ENCODE assay signal across 14 cellular contexts in the genomic region with DNA sequence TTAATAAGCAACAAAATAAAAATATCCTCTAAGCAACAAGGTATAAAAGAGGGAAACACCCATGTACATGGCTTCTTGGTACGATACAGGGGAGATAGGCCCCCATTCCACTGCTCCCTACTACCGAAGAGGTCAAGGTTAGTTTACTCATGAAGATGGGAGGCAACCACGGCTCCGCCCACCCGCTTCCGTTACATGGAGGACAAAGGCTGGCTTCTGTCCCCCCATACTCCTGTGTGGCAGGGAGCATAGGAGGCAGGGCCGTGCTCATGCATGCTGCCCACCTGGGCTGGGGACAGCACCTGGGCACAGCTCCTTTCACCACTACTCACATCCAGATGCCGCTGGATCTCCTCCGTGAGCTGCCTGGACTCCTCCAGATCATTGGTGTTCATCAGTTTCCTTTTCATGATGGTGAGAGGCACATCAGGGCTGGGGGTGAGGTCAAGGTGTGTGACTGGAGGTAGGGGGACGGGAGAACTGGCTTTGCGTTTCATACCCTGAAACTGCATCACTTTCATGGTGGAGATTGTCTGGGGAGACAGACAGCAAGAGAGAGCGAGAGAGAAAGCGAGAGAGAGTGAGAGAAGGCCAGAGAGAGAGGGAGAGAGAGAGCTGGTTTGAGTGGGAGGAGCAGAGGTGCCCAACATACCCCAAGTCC. TPM values are rescaled to one million over a fixed set of nuclear protein-coding genes. Genes with fewer than 3 reads are reported as not detected.
DNase-seq lines count a peak whose midpoint lies in the region; ATAC-seq, FAIRE-seq and TF ChIP-seq lines count a peak whose summit lies in the region.
"Had no signal": no experiment of that assay in that cellular context is flagged by ENCODE, and none has a peak within 500 bp of the region (broad histone marks: within the 10 kb centered on the region; RNA-seq: fewer than 3 reads in every experiment).

No MANE protein-coding gene starts in this region.

- no peak overlapping the region for H3K4me3 ChIP-seq in bronchial epithelial cell (ENCODE audit: low read depth, low read length)
- H3K4me3 ChIP-seq in mesenchymal stem cell (ENCODE audit: insufficient read depth in 1 of 2, low read depth in 1 of 2, low read length in 2 of 2): no peak overlapping the region
- H3K4me3 ChIP-seq: BLaER1 had no signal

- intact Hi-C loops in sciatic nerve (cut with DNase I): no loop called here

- H2BK12ac ChIP-seq in mesenchymal stem cell (ENCODE audit: low read length in 2 of 2): peak overlapping the region in 1 of 2 experiments; percentile 17

- ATAC-seq in sciatic nerve (no peak), HG03571 (IDR thresholded peaks at IDR 0.05; ENCODE audit: unreplicated experiment) (no peak), HG02623 (IDR thresholded peaks at IDR 0.05; ENCODE audit: unreplicated experiment) (no peak)
- ATAC-seq: Panc1 had no signal

- peak; percentile 93 for FAIRE-seq in bronchial epithelial cell (lab: Jason Lieb, UNC)

- H3K27ac Mint-ChIP-seq in HFFc6: peak overlapping the region; percentile 85

- 91% methylated on average over 10 of the region's 13 CpGs for WGBS in mesenchymal stem cell

- no peak overlapping the region for H2BK5ac ChIP-seq in mesenchymal stem cell (ENCODE audit: low read depth, low read length, poor library complexity, severe bottlenecking)

- H3K18ac ChIP-seq in mesenchymal stem cell (ENCODE audit: low read depth in 1 of 2, low read length in 2 of 2): peak overlapping the region; percentile 1 to 28

- no peak overlapping the region for H2AFZ ChIP-seq in mesenchymal stem cell (ENCODE audit: low read depth, low read length)

- peaks cover 15% of the 10 kb centered on the region for H3K4me1 Mint-ChIP-seq in HFFc6 (ENCODE audit: low read depth)

- H3K79me1 ChIP-seq in mesenchymal stem cell (replicated peaks; ENCODE audit: low read length, poor library complexity, severe bottlenecking): no peaks in the 10 kb centered on the region

- no peaks in the 10 kb centered on the region for H3K9me3 Mint-ChIP-seq in HFFc6

- no peak overlapping the region for H3K23ac ChIP-seq in mesenchymal stem cell (ENCODE audit: low read length in 2 of 2)

- no peak overlapping the region for H2AK5ac ChIP-seq in mesenchymal stem cell (ENCODE audit: low read length, severe bottlenecking)

- peak overlapping the region; percentile 57 for H4K91ac ChIP-seq in mesenchymal stem cell (ENCODE audit: low read length)

- H3K9ac ChIP-seq in mesenchymal stem cell (ENCODE audit: low read length): peak overlapping the region; percentile 29
- H3K9ac ChIP-seq: BLaER1 had no signal

- no peak overlapping the region for H3K14ac ChIP-seq in mesenchymal stem cell (ENCODE audit: low read length in 2 of 2)

- TF ChIP-seq CTCF in HFFc6 (IDR thresholded peaks at IDR 0.05) (no peak), bronchial epithelial cell (IDR thresholded peaks at IDR 0.05; ENCODE audit: insufficient read depth, low read length, severe bottlenecking) (no peak)

- no peak overlapping the region for H3K4ac ChIP-seq in mesenchymal stem cell (ENCODE audit: low read depth in 1 of 2, low read length in 2 of 2)

- no peak overlapping the region for H4K8ac ChIP-seq in mesenchymal stem cell (ENCODE audit: low read length)

- H3K4me2 ChIP-seq in mesenchymal stem cell (ENCODE audit: low read length, poor library complexity, severe bottlenecking): no peak overlapping the region
- H3K4me2 ChIP-seq: BLaER1 had no signal

- no peak overlapping the region for H3K27ac ChIP-seq in mesenchymal stem cell (ENCODE audit: low read length, poor library complexity, severe bottlenecking)
- H3K27ac ChIP-seq: BLaER1 had no signal

- H3K36me3 Mint-ChIP-seq in HFFc6 (ENCODE audit: low read depth): no peaks in the 10 kb centered on the region

- no peaks in the 10 kb centered on the region for H3K9me3 ChIP-seq in mesenchymal stem cell (ENCODE audit: control insufficient read depth, low read length)
- H3K9me3 ChIP-seq: BLaER1 had no signal

- H3K4me3 Mint-ChIP-seq in HFFc6: no peak overlapping the region

- no peak overlapping the region for H2BK15ac ChIP-seq in mesenchymal stem cell (ENCODE audit: low read depth, poor library complexity, severe bottlenecking)

- H3K27me3 Mint-ChIP-seq in HFFc6 (ENCODE audit: insufficient read depth): no peaks in the 10 kb centered on the region

- no peak overlapping the region for H2BK120ac ChIP-seq in mesenchymal stem cell (ENCODE audit: low read depth, low read length)

- H3K27me3 ChIP-seq in bronchial epithelial cell (ENCODE audit: control insufficient read depth, insufficient read depth, low read length) (no peaks in the 10 kb centered on the region), mesenchymal stem cell (ENCODE audit: control insufficient read depth in 1 of 2, insufficient read depth in 1 of 2, low read length in 2 of 2) (no peaks in the 10 kb centered on the region)
- H3K27me3 ChIP-seq: BLaER1 had no signal

- H3K36me3 ChIP-seq in bronchial epithelial cell (ENCODE audit: control insufficient read depth, insufficient read depth, low read length) (peaks cover 1% of the 10 kb centered on the region), mesenchymal stem cell (ENCODE audit: control insufficient read depth in 1 of 2, insufficient read depth in 2 of 2, low read depth in 1 of 2, low read length in 2 of 2) (peaks cover 32% of the 10 kb centered on the region in 2 experiments)

- no peak for DNase-seq in HFFc6
- DNase-seq in bronchial epithelial cell (ENCODE audit: low read depth): no peak
- no peak for DNase-seq in mesenchymal stem cell
- peak; percentile 49 for DNase-seq in sciatic nerve (ENCODE audit: low spot score)
- DNase-seq in Kasumi-1 (lab: John Stamatoyannopoulos, UW): no peak
- DNase-seq: NCI-H1092 treated with DMSO at 0.1 percent for 48 hours, NCI-H1694 treated with DMSO at 0.1 percent for 48 hours, NCI-H446, NCI-H748 treated with DMSO at 0.1 percent for 48 hours, Right ventricle myocardium superior had no signal

- H3K4me1 ChIP-seq in mesenchymal stem cell (ENCODE audit: control insufficient read depth, insufficient read depth, low read depth, low read length): peaks cover 2% of the 10 kb centered on the region

RNA-seq across cellular contexts. Expression of a gene that starts 39.0 kb away (rescaled TPM):
- total RNA-seq in HFFc6 (2021; fragmentation: NEBNext Ultra II Directional; extraction: Animal tissue kit (Norgen Biotek cat#: 25700)): 10 to 100 TPM; 37.0 to 57.3 (median 43.3) TPM
- 34.0 and 59.3 TPM in 2 replicates for total RNA-seq in bronchial epithelial cell
- 83.7 TPM for polyA plus RNA-seq in mesenchymal stem cell (2013, experiment 1 of 2)
- polyA plus RNA-seq in mesenchymal stem cell (2013, experiment 2 of 2): 86.4 TPM
- 118 TPM for total RNA-seq in sciatic nerve
